15 cellular contexts compared by ENCODE assay signal in genomic region chr12:1022032-1022970, GRCh38. TPM values are rescaled to one million over a fixed set of nuclear protein-coding genes. Genes with fewer than 3 reads are reported as not detected.
A peak's percentile ranks its signal among the peaks of the same experiment; 100 is the strongest.
DNase-seq lines count a peak whose midpoint lies in the region; ATAC-seq and TF ChIP-seq lines count a peak whose summit lies in the region.
"Had no signal": no experiment of that assay in that cellular context is flagged by ENCODE, and none has a peak within 500 bp of the region (broad histone marks: within the 10 kb centered on the region; RNA-seq: fewer than 3 reads in every experiment).

No MANE protein-coding gene starts in this region.

- CTCF ChIA-PET in WTC11 (lab: Charles Lee) = interaction anchor here (1.4 kb wide), 1 partner anchor 73 kb away, joined by 4 read pairs; the partner anchor contains the start of gene RAD52

- peaks cover 20% of the 10 kb centered on the region for H3K36me3 Mint-ChIP-seq in WTC11

- DNase-seq in WTC11 (ENCODE audit: low spot score) (no peak), choroid plexus epithelial cell (ENCODE audit: low read depth) (peak; percentile 36), left lobe of liver (ENCODE audit: low spot score) (no peak), mesenteric fat pad (ENCODE audit: low spot score) (no peak), activated T-cell treated with anti-CD3 and anti-CD28 coated beads for 4 hours (no peak), SHP77 treated with DMSO at 0.1 percent for 48 hours (lab: John Stamatoyannopoulos, UW) (no peak), DMS 273 treated with DMSO at 0.1 percent for 48 hours (lab: John Stamatoyannopoulos, UW) (no peak)
- DNase-seq: BE2C; CD4-positive, alpha-beta memory T cell; DMS153; DMS79 treated with DMSO at 0.1 percent for 48 hours; EL; HFFc6 had no signal

- no peak overlapping the region for H3K4me3 ChIP-seq in choroid plexus epithelial cell (ENCODE audit: low read depth, low read length)
- H3K4me3 ChIP-seq: A549, HAP-1 had no signal

- peaks cover 9% of the 10 kb centered on the region; the same call in 1 of the 2 replicates for H3K4me1 Mint-ChIP-seq in WTC11

- TF ChIP-seq CTCF in WTC11 (IDR thresholded peaks at IDR 0.05) = no peak
- TF ChIP-seq CTCF in choroid plexus epithelial cell (conservative IDR thresholded peaks at IDR 0.05; ENCODE audit: low read depth, low read length) = no peak

- POLR2A ChIA-PET in WTC11 (lab: Charles Lee) = interaction anchor here (0.6 kb wide), 1 partner anchor 366 kb away, joined by 6 read pairs; no protein-coding TSS in a partner anchor

- H3K27me3 Mint-ChIP-seq in WTC11 (ENCODE audit: low read depth) = no peaks in the 10 kb centered on the region
- H3K27me3 Mint-ChIP-seq: CD4-positive, alpha-beta memory T cell had no signal

- no peak overlapping the region for H3K4me3 Mint-ChIP-seq in WTC11
- H3K4me3 Mint-ChIP-seq: CD4-positive, alpha-beta memory T cell; HFFc6 had no signal

- peaks cover 7% of the 10 kb centered on the region for H3K9me3 Mint-ChIP-seq in WTC11
- H3K9me3 Mint-ChIP-seq: HFFc6 had no signal

- no peak for ATAC-seq in WTC11
- peak; percentile 82 for ATAC-seq in left lobe of liver
- ATAC-seq: A549 had no signal

- no peak overlapping the region for H3K27ac Mint-ChIP-seq in WTC11
- H3K27ac Mint-ChIP-seq: HFFc6 had no signal

TF ChIP-seq in WTC11, 78 proteins besides CTCF, POLR2A, EP300 and RAD21:
- TF ChIP-seq USF1 (CRISPR knock-in tag; IDR thresholded peaks at IDR 0.05) (no peak), RORB (CRISPR knock-in tag; IDR thresholded peaks at IDR 0.05) (no peak), ZNF121 (CRISPR knock-in tag; IDR thresholded peaks at IDR 0.05) (0 out of 2 replicates have a peak, but pooled peaks have one; percentile 5), MYBL2 (CRISPR knock-in tag; IDR thresholded peaks at IDR 0.05) (no peak)

RNA-seq across cellular contexts. Expression of gene ERC1, which starts 31.3 kb away (rescaled TPM):
- total RNA-seq in WTC11 (2021) (42.2 to 51.8 TPM (median 47.5 TPM) in 3 replicates), left lobe of liver (27.8 TPM), mesenteric fat pad (81.1 TPM)
